In the genomic region with DNA sequence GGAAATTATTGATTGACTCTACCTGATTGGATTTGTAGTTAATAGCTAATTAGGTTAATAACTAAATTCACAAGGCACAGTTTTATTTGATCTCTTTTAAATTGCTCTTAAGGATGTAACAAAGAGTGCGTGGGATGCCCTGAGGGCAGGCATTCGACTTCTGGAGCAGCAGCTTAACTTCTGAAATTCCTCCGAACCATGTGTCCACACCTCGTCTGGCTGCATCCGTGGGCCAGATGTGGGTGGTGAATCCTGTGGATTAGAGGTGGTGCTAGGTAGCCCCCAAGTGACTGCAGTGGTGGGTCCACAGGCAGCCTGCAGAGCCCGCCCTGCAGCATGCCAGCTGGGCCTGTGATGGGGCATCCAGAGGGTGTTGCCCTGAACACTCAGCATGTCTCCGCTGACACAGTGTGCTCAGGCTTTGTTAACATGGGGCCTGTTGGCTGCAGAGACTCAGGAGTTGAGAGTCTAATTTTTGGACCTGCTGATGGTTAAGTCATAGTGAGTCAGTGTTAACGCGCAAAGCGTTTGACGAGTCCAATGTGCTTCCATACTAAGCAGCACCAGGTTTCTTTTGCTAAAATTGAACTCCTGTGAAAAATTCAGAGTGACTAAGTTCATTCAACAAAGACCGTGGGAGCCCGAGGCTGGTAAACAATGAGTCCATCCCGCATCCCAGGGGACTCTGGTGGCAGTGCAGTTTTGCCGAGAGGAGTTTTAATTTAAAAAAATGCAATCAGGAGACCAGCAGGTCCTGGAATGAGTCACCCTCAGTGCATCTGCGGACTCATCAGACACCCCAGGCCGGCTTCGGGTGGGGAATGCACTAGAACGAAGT, we compare ENCODE assay signal across 13 cellular contexts. TPM values are rescaled to one million over a fixed set of nuclear protein-coding genes. Genes with fewer than 3 reads are reported as not detected.
DNase-seq lines count a peak whose midpoint lies in the region; ATAC-seq and TF ChIP-seq lines count a peak whose summit lies in the region.
"Had no signal": no experiment of that assay in that cellular context is flagged by ENCODE, and none has a peak within 500 bp of the region (broad histone marks: within the 10 kb centered on the region; RNA-seq: fewer than 3 reads in every experiment).

No MANE protein-coding gene starts in this region.

- intact Hi-C loops in PC-9 (cut with micrococcal nuclease; ENCODE audit: unreplicated experiment) = loop anchor here (2.0 to 10.0 kb wide), 2 partner anchors 15 to 207 kb away; no protein-coding TSS in a partner anchor

- peaks cover 30% of the 10 kb centered on the region for H3K4me1 ChIP-seq in PC-9 (replicated peaks; ENCODE audit: insufficient read depth)

- BruUV-seq in PC-9 (replicated peaks; lab: Mats Ljungman, UMichigan) = no TSS peak

- POLR2A ChIA-PET in PC-9 (lab: Charles Lee; ENCODE audit: unreplicated experiment) = interaction anchor here (0.5 to 0.7 kb wide), 2 partner anchors 12 to 195 kb away, joined by 3 read pairs; a partner anchor contains a TSS

- peak overlapping the region; percentile 67 for H3K4me2 ChIP-seq in PC-9

- no peaks in the 10 kb centered on the region for H4K20me1 ChIP-seq in PC-9 (ENCODE audit: insufficient read depth)

- no peaks in the 10 kb centered on the region for H3K9me2 ChIP-seq in PC-9 (ENCODE audit: insufficient read depth)

- H3K36me3 ChIP-seq in PC-9 (ENCODE audit: low read depth) = no peaks in the 10 kb centered on the region

- no peaks in the 10 kb centered on the region for H3K9me3 ChIP-seq in PC-9 (ENCODE audit: insufficient read depth, low read depth)

- peak overlapping the region; percentile 87 for H3K27ac ChIP-seq in PC-9

- H3K4me3 ChIP-seq in PC-9 (no peak overlapping the region), retinal pigment epithelial cell (ENCODE audit: low read length) (no peak overlapping the region)

- no peak for ATAC-seq in stimulated activated naive CD8-positive, alpha-beta T cell treated with anti-CD3 and anti-CD28 coated beads, Interleukin-15, Interleukin-2, amounts not matched to agents 100 U/mL and 50 U/mL, for 24 hours
- ATAC-seq: activated T-cell treated with anti-CD3 and anti-CD28 coated beads, Interleukin-2, amount 50 U/mL, for 4 hours; sciatic nerve had no signal

- peaks cover 32% of the 10 kb centered on the region for H3F3A ChIP-seq in PC-9 (ENCODE audit: insufficient read depth, low read depth)

- CTCF ChIA-PET in PC-9 (lab: Charles Lee) = interaction anchor here (0.9 kb wide), 1 partner anchor 12 kb away, joined by 3 read pairs; no protein-coding TSS in a partner anchor

- in situ Hi-C loops in G401 (cut with HindIII; ENCODE audit: low sequenced_read_pairs) = no loop called here

- no peak overlapping the region for H2AFZ ChIP-seq in PC-9

- DNase-seq in G401 (ENCODE audit: low spot score) (peak; percentile 18), PC-9 (peak; percentile 78 to 86), dedifferentiated amniotic fluid mesenchymal stem cell (ENCODE audit: extremely low spot score) (peak; percentile 39), retinal pigment epithelial cell (ENCODE audit: low read depth) (peak; percentile 56), pons (ENCODE audit: low spot score) (no peak), iPS-NIHi7 (ENCODE audit: extremely low spot score) (no peak)
- no peak for DNase-seq in activated CD4-positive, alpha-beta T cell treated with anti-CD3 and anti-CD28 coated beads for 48 hours
- DNase-seq in stimulated activated naive CD8-positive, alpha-beta T cell treated with anti-CD3 and anti-CD28 coated beads, Interleukin-15, Interleukin-2, amounts not matched to agents 100 U/mL and 50 U/mL, for 24 hours = no peak
- DNase-seq: activated T-cell treated with anti-CD3 and anti-CD28 coated beads, Interleukin-2, amount 50 U/mL, for 4 hours; cerebellar nuclear complex; MV-4-11; NK-92 treated with Interleukin-12 subunit alpha and Interleukin-12 subunit beta, amount 100 ng/mL, for 24 hours had no signal

- H3K79me2 ChIP-seq in PC-9 (ENCODE audit: low read depth) = 0 out of 2 replicates have a peak, but pooled peaks cover 2% of the 10 kb centered on the region

- TF ChIP-seq CTCF in PC-9 (conservative IDR thresholded peaks at IDR 0.05) = no peak
- no peak for TF ChIP-seq CTCF in retinal pigment epithelial cell (conservative IDR thresholded peaks at IDR 0.05; ENCODE audit: low read depth, low read length)

- H3K27me3 ChIP-seq in PC-9 (ENCODE audit: insufficient read depth, low read depth) = no peaks in the 10 kb centered on the region

RNA-seq across cellular contexts. Expression of a gene that starts 3.8 kb away (rescaled TPM):
- 0.41 and 0.74 TPM in 2 replicates for total RNA-seq in G401 (2014; rRNA removed; shearing (Covaris generic))
- total RNA-seq in PC-9 (2021) = 0.83 and 1.1 TPM in 2 replicates

RNA-seq across cellular contexts. Expression of a gene that starts 6.7 kb away (rescaled TPM):
- 194 and 216 TPM in 2 replicates for total RNA-seq in G401 (2014; rRNA removed; shearing (Covaris generic))
- total RNA-seq in PC-9 (2021) = 187 and 256 TPM in 2 replicates

RNA-seq across cellular contexts. Expression of a gene that starts 6.9 kb away (rescaled TPM):
- total RNA-seq in G401 (2014; rRNA removed; shearing (Covaris generic)) = 379 and 407 TPM in 2 replicates
- 138 and 156 TPM in 2 replicates for total RNA-seq in PC-9 (2021)

RNA-seq across cellular contexts. Expression of a gene that starts 13.0 kb away (rescaled TPM):
- total RNA-seq in G401 (2014; rRNA removed; shearing (Covaris generic)) = 41.8 and 60.0 TPM in 2 replicates
- total RNA-seq in PC-9 (2021) = 54.7 and 82.2 TPM in 2 replicates

RNA-seq across cellular contexts. Expression of a gene that starts 19.7 kb away (rescaled TPM):
- total RNA-seq in G401 (2014; rRNA removed; shearing (Covaris generic)) = 15.4 and 17.6 TPM in 2 replicates
- 78.3 and 98.5 TPM in 2 replicates for total RNA-seq in PC-9 (2021)

Comparison
In these comparisons a context has a peak if more than half of its experiments do, and no peak if none do; other contexts are left out.
1. DNase-seq: peak in G401 (single experiment), PC-9 (2 of 2), dedifferentiated amniotic fluid mesenchymal stem cell (single experiment) and retinal pigment epithelial cell (single experiment); none in activated CD4-positive, alpha-beta T cell treated with anti-CD3 and anti-CD28 coated beads for 48 hours (single experiment), pons (single experiment), iPS-NIHi7 (single experiment) and stimulated activated naive CD8-positive, alpha-beta T cell treated with anti-CD3 and anti-CD28 coated beads, Interleukin-15, Interleukin-2, amounts not matched to agents 100 U/mL and 50 U/mL, for 24 hours (single experiment).